Comparison of ENCODE assay signal across 8 cellular contexts in genomic region chr12:52327086-52327829, GRCh38. TPM values are rescaled to one million over a fixed set of nuclear protein-coding genes. Genes with fewer than 3 reads are reported as not detected.
A peak's percentile ranks its signal among the peaks of the same experiment; 100 is the strongest.
DNase-seq lines count a peak whose midpoint lies in the region; ATAC-seq, FAIRE-seq and TF ChIP-seq lines count a peak whose summit lies in the region.

No MANE protein-coding gene starts in this region.

- DNase-seq in BE2C = peak; percentile 85
- peak; percentile 88 for DNase-seq in GM19239 (ENCODE audit: insufficient read length, low spot score)
- DNase-seq in NCI-H510A treated with DMSO at 0.1 percent for 48 hours (lab: John Stamatoyannopoulos, UW) = peak; percentile 93
- DNase-seq in activated CD4-positive, alpha-beta T cell treated with anti-CD3 and anti-CD28 coated beads for 48 hours = peak; percentile 83
- peak; percentile 84 for DNase-seq in coronary artery (ENCODE audit: low spot score)
- peak; percentile 71 to 85 (median 76) for DNase-seq in right lobe of liver
- DNase-seq in stimulated activated CD8-positive, alpha-beta memory T cell treated with anti-CD3 and anti-CD28 coated beads, Interleukin-12 subunit alpha, Interleukin-12 subunit beta, amount 100 ng/mL, for 1 hour (ENCODE audit: low read depth) = peak; percentile 55

- intact Hi-C loops in right lobe of liver (cut with DNase I) = loop anchor here (10.0 kb wide), 1 partner anchor 172 kb away; no protein-coding TSS in a partner anchor

- ATAC-seq in HG03442 (IDR thresholded peaks at IDR 0.05; ENCODE audit: unreplicated experiment) (peak; percentile 81), right lobe of liver (peak; percentile 93 to 96 (median 94))

- H3K36me3 ChIP-seq in BE2C (no peaks in the 10 kb centered on the region), right lobe of liver (no peaks in the 10 kb centered on the region)

- H3K27me3 ChIP-seq in BE2C = peaks cover 20% of the 10 kb centered on the region
- H3K27me3 ChIP-seq in right lobe of liver = no peaks in the 10 kb centered on the region

- no peaks in the 10 kb centered on the region for H3K4me1 ChIP-seq in BE2C
- peaks cover 0 to 14% (median 0%) of the 10 kb centered on the region in 4 donors for H3K4me1 ChIP-seq in right lobe of liver

- no peak overlapping the region for H3K4me3 ChIP-seq in BE2C (ENCODE audit: low read depth, low read length)
- H3K4me3 ChIP-seq in coronary artery = no peak overlapping the region
- H3K4me3 ChIP-seq in right lobe of liver = no peak overlapping the region

- H3K27ac ChIP-seq in coronary artery (peak overlapping the region in 1 of 2 donors; percentile 83), right lobe of liver (no peak overlapping the region)

- peak; percentile 100 for TF ChIP-seq CTCF in BE2C (IDR thresholded peaks at IDR 0.05; ENCODE audit: low read depth, low read length)
- peak; percentile 76 for TF ChIP-seq CTCF in coronary artery (IDR thresholded peaks at IDR 0.05)
- TF ChIP-seq CTCF in right lobe of liver (IDR thresholded peaks at IDR 0.05) = peak; percentile 72 to 96 (median 92)

- no peaks in the 10 kb centered on the region for H3K9me3 ChIP-seq in BE2C
- no peaks in the 10 kb centered on the region for H3K9me3 ChIP-seq in right lobe of liver

- no peak for TF ChIP-seq POLR2A in right lobe of liver (IDR thresholded peaks at IDR 0.05)

- FAIRE-seq in GM19239 (lab: Jason Lieb, UNC) = peak; percentile 90

- WGBS in right lobe of liver (ENCODE audit: insufficient coverage, low coverage, low lambda C conversion rate, missing lambda C conversion rate) = 23% methylated on average over 9 of the region's 10 CpGs

RNA-seq across cellular contexts. Expression of gene KRT83, which starts 6.1 kb away (rescaled TPM):
- not detected for polyA plus RNA-seq in BE2C (2012; ENCODE audit: insufficient read depth, insufficient read length, low read depth)
- total RNA-seq in right lobe of liver = not detected

RNA-seq across cellular contexts. Expression of gene KRT81, which starts 35.9 kb away (rescaled TPM):
- 0.90 TPM for polyA plus RNA-seq in BE2C (2012; ENCODE audit: insufficient read depth, insufficient read length, low read depth)
- under 1 TPM in 1 of 6 experiments, not detected in 5; 0.13 TPM for total RNA-seq in right lobe of liver

RNA-seq across cellular contexts. Expression of gene KRT85, which starts 40.0 kb away (rescaled TPM):
- polyA plus RNA-seq in BE2C (2012; ENCODE audit: insufficient read depth, insufficient read length, low read depth) = not detected
- total RNA-seq in right lobe of liver = not detected

RNA-seq across cellular contexts. Expression of gene KRT86, which starts 52.8 kb away (rescaled TPM):
- 0.57 TPM for polyA plus RNA-seq in BE2C (2012; ENCODE audit: insufficient read depth, insufficient read length, low read depth)
- not detected for total RNA-seq in right lobe of liver

RNA-seq across cellular contexts. Expression of gene KRT84, which starts 58.2 kb away (rescaled TPM):
- polyA plus RNA-seq in BE2C (2012; ENCODE audit: insufficient read depth, insufficient read length, low read depth) = not detected
- not detected for total RNA-seq in right lobe of liver
